Comparison of ENCODE assay signal across 11 cellular contexts in genomic region chr7:131031100-131031868, GRCh38.
DNase-seq lines count a peak whose midpoint lies in the region; ATAC-seq and TF ChIP-seq lines count a peak whose summit lies in the region.
"Had no signal": no experiment of that assay in that cellular context is flagged by ENCODE, and none has a peak within 500 bp of the region (broad histone marks: within the 10 kb centered on the region; RNA-seq: fewer than 3 reads in every experiment).

No MANE protein-coding gene starts in this region.

- ATAC-seq in GM19351 (IDR thresholded peaks at IDR 0.05; ENCODE audit: unreplicated experiment) (peak; percentile 75), HG02973 (IDR thresholded peaks at IDR 0.05; ENCODE audit: unreplicated experiment) (peak; percentile 69), foreskin keratinocyte (no peak)
- ATAC-seq in activated CD8-positive, alpha-beta T cell treated with anti-CD3 and anti-CD28 coated beads for 36 hours: peak; percentile 83
- ATAC-seq: WTC11 had no signal

- peak overlapping the region; percentile 62 for H3K4me3 Mint-ChIP-seq in activated CD8-positive, alpha-beta T cell treated with anti-CD3 and anti-CD28 coated beads for 36 hours
- H3K4me3 Mint-ChIP-seq: WTC11 had no signal

- peaks cover 52% of the 10 kb centered on the region for H3K36me3 Mint-ChIP-seq in activated CD8-positive, alpha-beta T cell treated with anti-CD3 and anti-CD28 coated beads for 36 hours (ENCODE audit: low read depth)

- peaks cover 85% of the 10 kb centered on the region for H3K4me1 Mint-ChIP-seq in activated CD8-positive, alpha-beta T cell treated with anti-CD3 and anti-CD28 coated beads for 36 hours (ENCODE audit: low read depth)

- H3K27me3 Mint-ChIP-seq in activated CD8-positive, alpha-beta T cell treated with anti-CD3 and anti-CD28 coated beads for 36 hours: no peaks in the 10 kb centered on the region
- H3K27me3 Mint-ChIP-seq: progenitor cell of endocrine pancreas had no signal

- DNase-seq in GM12864 (ENCODE audit: low read depth) (peak; percentile 88), NCI-H226 (no peak), NCI-H2081 (lab: John Stamatoyannopoulos, UW) (no peak), foreskin keratinocyte (no peak), foreskin melanocyte (no peak)
- peak; percentile 60 for DNase-seq in activated CD8-positive, alpha-beta T cell treated with anti-CD3 and anti-CD28 coated beads for 36 hours
- DNase-seq: NCI-H748 treated with DMSO at 0.1 percent for 48 hours had no signal

- H3K4me1 ChIP-seq in foreskin keratinocyte: peaks cover 12% of the 10 kb centered on the region

- POLR2A ChIA-PET in activated CD8-positive, alpha-beta T cell treated with anti-CD3 and anti-CD28 coated beads for 36 hours (lab: Charles Lee): interaction anchor here (0.9 to 5.6 kb wide), 8 partner anchors 13 to 79 kb away, joined by 3 to 50 read pairs (median 4); no protein-coding TSS in a partner anchor

- H3K27ac Mint-ChIP-seq in activated CD8-positive, alpha-beta T cell treated with anti-CD3 and anti-CD28 coated beads for 36 hours: peak overlapping the region; percentile 99
- H3K27ac Mint-ChIP-seq: progenitor cell of endocrine pancreas, WTC11 had no signal

- H3K9me3 Mint-ChIP-seq in activated CD8-positive, alpha-beta T cell treated with anti-CD3 and anti-CD28 coated beads for 36 hours: peaks cover 14% of the 10 kb centered on the region
- H3K9me3 Mint-ChIP-seq: WTC11 had no signal

- no peak overlapping the region; the same call in 1 of the 2 replicates for H3K4me3 ChIP-seq in GM12864 (ENCODE audit: low read depth, low read length)

- CTCF ChIA-PET in activated CD8-positive, alpha-beta T cell treated with anti-CD3 and anti-CD28 coated beads for 36 hours (lab: Charles Lee): interaction anchor here (1.0 to 2.0 kb wide), 4 partner anchors 9 to 134 kb away, joined by 3 to 20 read pairs (median 5); no protein-coding TSS in a partner anchor

- intact Hi-C loops in activated CD8-positive, alpha-beta T cell treated with anti-CD3 and anti-CD28 coated beads for 36 hours (cut with micrococcal nuclease): loop anchor here (1.0 to 5.0 kb wide), 4 partner anchors 20 to 71 kb away; no protein-coding TSS in a partner anchor

- no peaks in the 10 kb centered on the region for H3K27me3 ChIP-seq in foreskin keratinocyte

- no peak overlapping the region for H3K27ac ChIP-seq in foreskin keratinocyte

- no peak for TF ChIP-seq CTCF in GM12864 (IDR thresholded peaks at IDR 0.05; ENCODE audit: low read depth, low read length, missing control alignments)
- TF ChIP-seq CTCF in activated CD8-positive, alpha-beta T cell treated with anti-CD3 and anti-CD28 coated beads for 36 hours (IDR thresholded peaks at IDR 0.05): no peak
- no peak for TF ChIP-seq CTCF in foreskin keratinocyte (conservative IDR thresholded peaks at IDR 0.05)

Comparison
In these comparisons a context has a peak if more than half of its experiments do, and no peak if none do; other contexts are left out.
1. DNase-seq: peak in GM12864 (single experiment) and activated CD8-positive, alpha-beta T cell treated with anti-CD3 and anti-CD28 coated beads for 36 hours (single experiment); none in NCI-H226 (single experiment), NCI-H2081 (0 of 2), foreskin keratinocyte (0 of 2) and foreskin melanocyte (single experiment).